8 cellular contexts compared by ENCODE assay signal in genomic region chr14:61444215-61444768, GRCh38.
DNase-seq lines count a peak whose midpoint lies in the region; ATAC-seq and TF ChIP-seq lines count a peak whose summit lies in the region.

No MANE protein-coding gene starts in this region.

- no peak overlapping the region for H3K27ac ChIP-seq in brain microvascular endothelial cell

- H3K36me3 ChIP-seq in brain microvascular endothelial cell (replicated peaks), result no peaks in the 10 kb centered on the region

- no peaks in the 10 kb centered on the region for H3K27me3 ChIP-seq in brain microvascular endothelial cell (replicated peaks)

- in situ Hi-C loops in brain microvascular endothelial cell (cut with HindIII; ENCODE audit: low pct_ligation_motif_present, low sequenced_read_pairs), result no loop called here

- no peak for TF ChIP-seq CTCF in brain microvascular endothelial cell (IDR thresholded peaks at IDR 0.05; ENCODE audit: low read depth, low read length, missing control alignments)

- ATAC-seq in GM21367 (IDR thresholded peaks at IDR 0.05; ENCODE audit: unreplicated experiment), result peak; percentile 88

- DNase-seq in AML-193 (lab: John Stamatoyannopoulos, UW), result peak; percentile 61
- DNase-seq in Jurkat, Clone E6-1 (ENCODE audit: low read depth, low spot score), result peak; percentile 84
- peak; percentile 47 for DNase-seq in activated T-cell treated with anti-CD3 and anti-CD28 coated beads for 4 hours
- DNase-seq in stimulated activated CD4-positive, alpha-beta T cell treated with anti-CD3 and anti-CD28 coated beads, TNF-alpha, amount 100 ng/mL, for 1 hour (ENCODE audit: low read depth in 3 of 3, low spot score in 1 of 3), result peak in 2 of 3 donors; percentile 28 to 55
- DNase-seq in EL, result no peak
- DNase-seq in NCI-H2081 treated with DMSO at 0.1 percent for 48 hours (lab: John Stamatoyannopoulos, UW), result no peak
- DNase-seq in brain microvascular endothelial cell, result no peak

- H3K4me3 ChIP-seq in Jurkat, Clone E6-1 (ENCODE audit: low read length), result peak overlapping the region; percentile 11
- no peak overlapping the region for H3K4me3 ChIP-seq in brain microvascular endothelial cell (ENCODE audit: low read depth, low read length)

Comparison
In these comparisons a context has a peak if more than half of its experiments do, and no peak if none do; other contexts are left out.
1. DNase-seq: peak in AML-193 (2 of 2), Jurkat, Clone E6-1 (single experiment), activated T-cell treated with anti-CD3 and anti-CD28 coated beads for 4 hours (single experiment) and stimulated activated CD4-positive, alpha-beta T cell treated with anti-CD3 and anti-CD28 coated beads, TNF-alpha, amount 100 ng/mL, for 1 hour (2 of 3); none in EL (single experiment), NCI-H2081 treated with DMSO at 0.1 percent for 48 hours (single experiment) and brain microvascular endothelial cell (single experiment).